Comparison of ENCODE assay signal across 10 cellular contexts in genomic region chr20:51900443-51900842, GRCh38.
"Had no signal": no experiment of that assay in that cellular context is flagged by ENCODE, and none has a peak within 500 bp of the region (broad histone marks: within the 10 kb centered on the region; RNA-seq: fewer than 3 reads in every experiment).

No MANE protein-coding gene starts in this region.

- H3K27ac ChIP-seq: KMS-11 had no signal

- DNase-seq: HCEC 1CT, HFFc6, IMR-90, Karpas-422, KBM-7 had no signal

- H2AFZ ChIP-seq: GM23338 had no signal

- H3K4me3 Mint-ChIP-seq: GM23338, H9, HFFc6 had no signal

- H3K4me2 ChIP-seq: GM23338, KMS-11 had no signal

- H3K9me3 Mint-ChIP-seq: GM23338, HFFc6 had no signal

- H3K4me3 ChIP-seq: GM23338 had no signal

- H3K27ac Mint-ChIP-seq: GM23338, H9, HFFc6 had no signal

- H3K9ac ChIP-seq: KMS-11 had no signal

- FAIRE-seq: H1, H54 had no signal
